1 cellular context compared by ENCODE assay signal in genomic region chr2:99140056-99140859, GRCh38.
TF ChIP-seq lines count a peak whose summit lies in the region.

No MANE protein-coding gene starts in this region.

TF ChIP-seq in GM23338, 12 proteins besides CTCF, POLR2A, EP300 and RAD21 (continued from another document):
- no peak for TF ChIP-seq ZNF462 (CRISPR knock-in tag; IDR thresholded peaks at IDR 0.05)
- TF ChIP-seq NANOG (IDR thresholded peaks at IDR 0.05; ENCODE audit: borderline replicate concordance), result no peak
- no peak for TF ChIP-seq EZH2 (IDR thresholded peaks at IDR 0.05; ENCODE audit: low read depth, unreplicated experiment)
- TF ChIP-seq REST (IDR thresholded peaks at IDR 0.05; ENCODE audit: unreplicated experiment), result no peak
- TF ChIP-seq, protein P1, sequence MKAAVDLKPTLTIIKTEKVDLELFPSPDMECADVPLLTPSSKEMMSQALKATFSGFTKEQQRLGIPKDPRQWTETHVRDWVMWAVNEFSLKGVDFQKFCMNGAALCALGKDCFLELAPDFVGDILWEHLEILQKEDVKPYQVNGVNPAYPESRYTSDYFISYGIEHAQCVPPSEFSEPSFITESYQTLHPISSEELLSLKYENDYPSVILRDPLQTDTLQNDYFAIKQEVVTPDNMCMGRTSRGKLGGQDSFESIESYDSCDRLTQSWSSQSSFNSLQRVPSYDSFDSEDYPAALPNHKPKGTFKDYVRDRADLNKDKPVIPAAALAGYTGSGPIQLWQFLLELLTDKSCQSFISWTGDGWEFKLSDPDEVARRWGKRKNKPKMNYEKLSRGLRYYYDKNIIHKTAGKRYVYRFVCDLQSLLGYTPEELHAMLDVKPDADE (IDR thresholded peaks at IDR 0.05), result no peak
- TF ChIP-seq EZH2phosphoT487 (IDR thresholded peaks at IDR 0.05; ENCODE audit: unreplicated experiment), result no peak
